ENCODE assay signal across 11 cellular contexts in the genomic region with DNA sequence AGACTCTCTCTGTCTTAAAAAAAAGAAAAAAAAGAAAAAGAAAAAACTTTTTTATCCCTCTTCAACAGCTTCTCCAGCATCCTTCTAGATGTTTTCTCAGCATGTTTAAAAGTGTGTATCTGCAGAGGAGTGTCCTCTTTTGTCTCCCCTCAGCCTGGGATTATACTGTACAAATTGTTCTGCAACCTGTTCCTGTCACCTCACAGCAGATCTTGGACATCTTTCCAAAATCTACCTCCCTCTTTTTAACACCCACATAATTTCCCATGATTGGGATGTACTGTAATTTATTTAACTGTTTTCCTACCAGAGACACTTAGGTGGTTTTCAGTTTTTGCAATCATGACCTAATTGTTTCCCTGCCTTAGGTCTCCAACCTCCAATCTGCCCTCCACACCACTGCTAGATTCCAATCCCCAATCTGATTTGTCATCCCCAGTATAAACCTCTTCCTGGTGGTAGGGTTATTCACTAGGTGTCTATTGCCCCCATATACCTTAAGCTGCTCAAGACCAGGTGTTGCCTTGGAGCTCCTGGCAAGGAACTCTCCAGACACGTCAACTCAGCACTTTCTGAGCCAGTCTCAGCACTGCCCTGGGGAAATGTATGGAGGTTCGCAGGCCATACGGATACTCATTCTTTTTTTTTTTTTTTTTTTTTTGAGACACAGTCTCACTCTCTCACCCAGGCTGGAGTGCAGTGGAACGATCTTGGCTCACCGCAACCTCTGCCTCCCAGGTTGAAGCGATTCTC. TPM values are rescaled to one million over a fixed set of nuclear protein-coding genes. Genes with fewer than 3 reads are reported as not detected.
A peak's percentile ranks its signal among the peaks of the same experiment; 100 is the strongest.
DNase-seq lines count a peak whose midpoint lies in the region; ATAC-seq, FAIRE-seq and TF ChIP-seq lines count a peak whose summit lies in the region.
"Had no signal": no experiment of that assay in that cellular context is flagged by ENCODE, and none has a peak within 500 bp of the region (broad histone marks: within the 10 kb centered on the region; RNA-seq: fewer than 3 reads in every experiment).

No MANE protein-coding gene starts in this region.

- H3K4me1 Mint-ChIP-seq in activated CD4-positive, alpha-beta T cell treated with anti-CD3 and anti-CD28 coated beads for 36 hours: peaks cover 77% of the 10 kb centered on the region
- H3K4me1 Mint-ChIP-seq in activated naive CD8-positive, alpha-beta T cell treated with anti-CD3 and anti-CD28 coated beads, Interleukin-2, amount 10 ng/mL, durations not matched to agents 7 days and 5 days: peaks cover 68% of the 10 kb centered on the region

- H3K27ac ChIP-seq in right lobe of liver (peak overlapping the region in 2 of 3 donors; percentile 89 to 97), suprapubic skin (peak overlapping the region; percentile 95), small intestine (ENCODE audit: low read depth in 1 of 2, low read length in 1 of 2) (peak overlapping the region in 1 of 2 donors; percentile 52), kidney (ENCODE audit: low read depth in 2 of 2, low read length in 2 of 2) (peak overlapping the region in 1 of 2 donors; percentile 89)

- no peak overlapping the region for H3K9ac ChIP-seq in kidney (ENCODE audit: low read length in 2 of 2)

- DNase-seq in activated CD4-positive, alpha-beta T cell treated with anti-CD3 and anti-CD28 coated beads for 36 hours: no peak
- DNase-seq in activated CD4-positive, alpha-beta T cell treated with anti-CD3 and anti-CD28 coated beads for 1 hour: no peak
- no peak for DNase-seq in activated naive CD8-positive, alpha-beta T cell treated with anti-CD3 and anti-CD28 coated beads, Interleukin-2, amount 10 ng/mL, durations not matched to agents 7 days and 5 days
- DNase-seq in right lobe of liver (no peak), suprapubic skin (ENCODE audit: low spot score in 2 of 2) (no peak), small intestine (no peak), HT-29 (ENCODE audit: low spot score) (no peak), kidney (no peak)
- DNase-seq: ACHN; activated effector memory CD4-positive, alpha-beta T cell treated with Interleukin-2 at 50 U/mL for 16 hours; NCI-H1694 treated with DMSO at 0.1 percent for 48 hours had no signal

- H3K27me3 Mint-ChIP-seq in activated CD4-positive, alpha-beta T cell treated with anti-CD3 and anti-CD28 coated beads for 36 hours: no peaks in the 10 kb centered on the region
- H3K27me3 Mint-ChIP-seq in activated naive CD8-positive, alpha-beta T cell treated with anti-CD3 and anti-CD28 coated beads, Interleukin-2, amount 10 ng/mL, durations not matched to agents 7 days and 5 days: no peaks in the 10 kb centered on the region

- H3K4me1 ChIP-seq in right lobe of liver: peaks cover 0 to 54% (median 18%) of the 10 kb centered on the region in 4 donors
- peaks cover 93% of the 10 kb centered on the region for H3K4me1 ChIP-seq in suprapubic skin
- H3K4me1 ChIP-seq in small intestine (ENCODE audit: control insufficient read depth in 2 of 2, insufficient read depth in 1 of 2, low read depth in 1 of 2, low read length in 1 of 2): peaks cover 7 to 22% of the 10 kb centered on the region in 2 donors
- peaks cover 31 to 41% of the 10 kb centered on the region in 2 donors for H3K4me1 ChIP-seq in kidney (ENCODE audit: control insufficient read depth in 1 of 2, insufficient read depth in 1 of 2, low read depth in 1 of 2, low read length in 2 of 2)

- CTCF ChIA-PET in activated CD4-positive, alpha-beta T cell treated with anti-CD3 and anti-CD28 coated beads for 36 hours (lab: Charles Lee): interaction anchor here (1.2 to 1.4 kb wide), 2 partner anchors 19 to 32 kb away, joined by 3 read pairs; no protein-coding TSS in a partner anchor

- peak overlapping the region; percentile 73 for H3K27ac Mint-ChIP-seq in activated CD4-positive, alpha-beta T cell treated with anti-CD3 and anti-CD28 coated beads for 36 hours
- peak overlapping the region; percentile 68 for H3K27ac Mint-ChIP-seq in activated naive CD8-positive, alpha-beta T cell treated with anti-CD3 and anti-CD28 coated beads, Interleukin-2, amount 10 ng/mL, durations not matched to agents 7 days and 5 days

- no peaks in the 10 kb centered on the region for H3K36me3 Mint-ChIP-seq in activated CD4-positive, alpha-beta T cell treated with anti-CD3 and anti-CD28 coated beads for 36 hours (ENCODE audit: low read depth)
- no peaks in the 10 kb centered on the region for H3K36me3 Mint-ChIP-seq in activated naive CD8-positive, alpha-beta T cell treated with anti-CD3 and anti-CD28 coated beads, Interleukin-2, amount 10 ng/mL, durations not matched to agents 7 days and 5 days

- TF ChIP-seq CTCF in right lobe of liver (IDR thresholded peaks at IDR 0.05): no peak
- no peak for TF ChIP-seq CTCF in suprapubic skin (IDR thresholded peaks at IDR 0.05)
- TF ChIP-seq CTCF in kidney (IDR thresholded peaks at IDR 0.05; ENCODE audit: borderline replicate concordance, extremely low read depth, insufficient read depth): no peak

- POLR2A ChIA-PET in activated CD4-positive, alpha-beta T cell treated with anti-CD3 and anti-CD28 coated beads for 36 hours (lab: Charles Lee): interaction anchor here (1.0 to 2.5 kb wide), 3 partner anchors 17 to 72 kb away, joined by 4 to 10 read pairs (median 8); partner anchors contain the start of gene DDIT4
- POLR2A ChIA-PET in activated naive CD8-positive, alpha-beta T cell treated with anti-CD3 and anti-CD28 coated beads, Interleukin-2, amount 10 ng/mL, durations not matched to agents 7 days and 5 days (lab: Charles Lee): interaction anchor here (1.0 to 13.6 kb wide), 5 partner anchors 19 to 85 kb away, joined by 3 to 256 read pairs (median 6); partner anchors contain the start of gene DDIT4

- no peak overlapping the region for H3K4me3 ChIP-seq in right lobe of liver
- peak overlapping the region; percentile 10 for H3K4me3 ChIP-seq in suprapubic skin
- no peak overlapping the region for H3K4me3 ChIP-seq in small intestine (ENCODE audit: low read depth in 1 of 2, low read length in 2 of 2)
- H3K4me3 ChIP-seq in kidney (ENCODE audit: low read length in 2 of 2): no peak overlapping the region

- no peak for ATAC-seq in activated CD4-positive, alpha-beta T cell treated with anti-CD3 and anti-CD28 coated beads for 36 hours
- no peak for ATAC-seq in activated naive CD8-positive, alpha-beta T cell treated with anti-CD3 and anti-CD28 coated beads, Interleukin-2, amount 10 ng/mL, durations not matched to agents 7 days and 5 days (ENCODE audit: low read depth)
- ATAC-seq in right lobe of liver: no peak

- H3K4me3 Mint-ChIP-seq in activated CD4-positive, alpha-beta T cell treated with anti-CD3 and anti-CD28 coated beads for 36 hours: no peak overlapping the region
- peak overlapping the region; percentile 20 for H3K4me3 Mint-ChIP-seq in activated naive CD8-positive, alpha-beta T cell treated with anti-CD3 and anti-CD28 coated beads, Interleukin-2, amount 10 ng/mL, durations not matched to agents 7 days and 5 days

- intact Hi-C loops in activated CD4-positive, alpha-beta T cell treated with anti-CD3 and anti-CD28 coated beads for 36 hours (cut with DNase I, micrococcal nuclease): no loop called here
- intact Hi-C loops in right lobe of liver (cut with DNase I) (no loop called here), kidney (cut with DNase I) (no loop called here)

- no peaks in the 10 kb centered on the region for H3K27me3 ChIP-seq in right lobe of liver
- H3K27me3 ChIP-seq in suprapubic skin: no peaks in the 10 kb centered on the region
- H3K27me3 ChIP-seq in small intestine (ENCODE audit: control insufficient read depth in 2 of 2, insufficient read depth in 2 of 2, low read length in 2 of 2): no peaks in the 10 kb centered on the region

- WGBS in right lobe of liver (ENCODE audit: insufficient coverage, low coverage, low lambda C conversion rate, missing lambda C conversion rate): 90% methylated on average over 2 of the region's 6 CpGs
- WGBS in suprapubic skin: 57% methylated on average over 6 of the region's 6 CpGs
- 92 to 96% (median 92%) methylated on average over 6 of the region's 6 CpGs for WGBS in small intestine, 3 donors

- FAIRE-seq in small intestine (lab: Jason Lieb, UNC): no peak
- FAIRE-seq in kidney (lab: Jason Lieb, UNC): no peak

- H3K9me3 Mint-ChIP-seq in activated CD4-positive, alpha-beta T cell treated with anti-CD3 and anti-CD28 coated beads for 36 hours (ENCODE audit: low read depth): no peaks in the 10 kb centered on the region
- H3K9me3 Mint-ChIP-seq in activated naive CD8-positive, alpha-beta T cell treated with anti-CD3 and anti-CD28 coated beads, Interleukin-2, amount 10 ng/mL, durations not matched to agents 7 days and 5 days: no peaks in the 10 kb centered on the region

- TF ChIP-seq EP300 in suprapubic skin (IDR thresholded peaks at IDR 0.05): no peak

- TF ChIP-seq POLR2A in right lobe of liver (IDR thresholded peaks at IDR 0.05) (no peak), suprapubic skin (IDR thresholded peaks at IDR 0.05) (no peak)

- H3K36me3 ChIP-seq in right lobe of liver (no peaks in the 10 kb centered on the region), suprapubic skin (no peaks in the 10 kb centered on the region), small intestine (ENCODE audit: control insufficient read depth in 2 of 2, insufficient read depth in 2 of 2, low read length in 2 of 2) (no peaks in the 10 kb centered on the region), kidney (ENCODE audit: control insufficient read depth in 1 of 2, insufficient read depth in 2 of 2, low read length in 2 of 2) (no peaks in the 10 kb centered on the region)

- H3K9me3 ChIP-seq in right lobe of liver: no peaks in the 10 kb centered on the region
- no peaks in the 10 kb centered on the region for H3K9me3 ChIP-seq in suprapubic skin
- no peaks in the 10 kb centered on the region for H3K9me3 ChIP-seq in small intestine (ENCODE audit: control insufficient read depth, low read depth)
- no peaks in the 10 kb centered on the region for H3K9me3 ChIP-seq in kidney (ENCODE audit: control insufficient read depth in 1 of 2, low read length in 2 of 2)

RNA-seq across cellular contexts. Expression of gene DDIT4, which starts 17.6 kb away (rescaled TPM):
- total RNA-seq in activated CD4-positive, alpha-beta T cell treated with anti-CD3 and anti-CD28 coated beads for 36 hours: 1,000 to 10,000 TPM in 1 of 2 experiments, 100 to 1,000 TPM in 1; 750 to 1,039 TPM
- 100 to 1,000 TPM; 150 to 159 TPM for total RNA-seq in activated naive CD8-positive, alpha-beta T cell treated with anti-CD3 and anti-CD28 coated beads, Interleukin-2, amount 10 ng/mL, durations not matched to agents 7 days and 5 days
- total RNA-seq in right lobe of liver (100 to 1,000 TPM in 4 of 6 experiments, 10 to 100 TPM in 2; 51.7 to 180 (median 143) TPM), suprapubic skin (100 to 1,000 TPM; 170 to 246 (median 225) TPM), kidney (292 TPM)
- polyA plus RNA-seq in small intestine (100 to 1,000 TPM in 1 of 3 donors, 10 to 100 TPM in 2; 34.4 to 330 (median 36.5) TPM), kidney (ENCODE audit: insufficient read depth, low read depth, low replicate concordance) (96.9 TPM)
- total RNA-seq in HT-29 (2014; rRNA removed; shearing (Covaris generic)): 88.4 and 107 TPM in 2 replicates

RNA-seq across cellular contexts. Expression of gene ASCC1, which starts 40.1 kb away (rescaled TPM):
- 10 to 100 TPM; 67.8 to 68.9 TPM for total RNA-seq in activated CD4-positive, alpha-beta T cell treated with anti-CD3 and anti-CD28 coated beads for 36 hours
- total RNA-seq in activated naive CD8-positive, alpha-beta T cell treated with anti-CD3 and anti-CD28 coated beads, Interleukin-2, amount 10 ng/mL, durations not matched to agents 7 days and 5 days: 10 to 100 TPM; 28.5 to 34.4 TPM
- total RNA-seq in right lobe of liver (10 to 100 TPM; 12.0 to 26.5 (median 14.5) TPM), suprapubic skin (10 to 100 TPM; 20.2 to 31.7 (median 21.2) TPM), kidney (36.1 TPM)
- polyA plus RNA-seq in small intestine (10 to 100 TPM in 2 of 3 donors, 1 to 10 TPM in 1; 9.2 to 20.8 (median 11.3) TPM), kidney (ENCODE audit: insufficient read depth, low read depth, low replicate concordance) (24.0 TPM)
- total RNA-seq in HT-29 (2014; rRNA removed; shearing (Covaris generic)): 12.1 and 12.2 TPM in 2 replicates

RNA-seq across cellular contexts. Expression of gene ANAPC16, which starts 40.3 kb away (rescaled TPM):
- 100 to 1,000 TPM in 1 of 2 experiments, 10 to 100 TPM in 1; 90.2 to 123 TPM for total RNA-seq in activated CD4-positive, alpha-beta T cell treated with anti-CD3 and anti-CD28 coated beads for 36 hours
- 10 to 100 TPM; 89.2 to 89.8 TPM for total RNA-seq in activated naive CD8-positive, alpha-beta T cell treated with anti-CD3 and anti-CD28 coated beads, Interleukin-2, amount 10 ng/mL, durations not matched to agents 7 days and 5 days
- 10 to 100 TPM; 38.6 to 79.2 (median 51.3) TPM for total RNA-seq in right lobe of liver
- total RNA-seq in suprapubic skin: 10 to 100 TPM; 57.0 to 83.2 (median 69.3) TPM
- 100 to 1,000 TPM; 112 to 176 (median 142) TPM for polyA plus RNA-seq in small intestine
- 38.9 and 45.8 TPM in 2 replicates for total RNA-seq in HT-29 (2014; rRNA removed; shearing (Covaris generic))
- total RNA-seq in kidney: 132 TPM
- 210 TPM for polyA plus RNA-seq in kidney (ENCODE audit: insufficient read depth, low read depth, low replicate concordance)
